Comparison of ENCODE assay signal across 11 cellular contexts in genomic region chr22:24400037-24400725, GRCh38. TPM values are rescaled to one million over a fixed set of nuclear protein-coding genes. Genes with fewer than 3 reads are reported as not detected.
DNase-seq lines count a peak whose midpoint lies in the region; ATAC-seq and TF ChIP-seq lines count a peak whose summit lies in the region.
"Had no signal": no experiment of that assay in that cellular context is flagged by ENCODE, and none has a peak within 500 bp of the region (broad histone marks: within the 10 kb centered on the region; RNA-seq: fewer than 3 reads in every experiment).

No MANE protein-coding gene starts in this region.

- intact Hi-C loops in Calu3 (cut with micrococcal nuclease; ENCODE audit: unreplicated experiment) (no loop called here), activated B cell treated with CpG ODN at 0.5 μM for 24 hours (cut with micrococcal nuclease) (loop anchor here (5.0 kb wide), 1 partner anchor 128 kb away; the partner anchor contains the start of gene SPECC1L)

- no peaks in the 10 kb centered on the region for H3K27me3 Mint-ChIP-seq in Calu3 (ENCODE audit: unreplicated experiment)
- no peaks in the 10 kb centered on the region for H3K27me3 Mint-ChIP-seq in activated B cell treated with CpG ODN at 0.5 μM for 24 hours
- H3K27me3 Mint-ChIP-seq in nephron progenitor cell (ENCODE audit: low read depth, poor library complexity), result no peaks in the 10 kb centered on the region

- DNase-seq in Calu3 (no peak), activated B cell treated with CpG ODN at 0.5 μM for 24 hours (no peak), nephron progenitor cell (no peak), AG20443 (ENCODE audit: low spot score) (no peak), AML-193 (lab: John Stamatoyannopoulos, UW) (no peak), GM19240 (ENCODE audit: insufficient read length, low spot score) (no peak), NCI-H2081 treated with DMSO at 0.1 percent for 48 hours (lab: John Stamatoyannopoulos, UW) (no peak)
- DNase-seq: activated CD4-positive, alpha-beta T cell treated with anti-CD3 and anti-CD28 coated beads for 48 hours; DMS 273 treated with DMSO at 0.1 percent for 48 hours; effector CD4-positive, alpha-beta T cell had no signal

- H3K4me1 Mint-ChIP-seq in Calu3 (ENCODE audit: low read depth, unreplicated experiment), result peaks cover 50% of the 10 kb centered on the region
- peaks cover 74% of the 10 kb centered on the region for H3K4me1 Mint-ChIP-seq in activated B cell treated with CpG ODN at 0.5 μM for 24 hours
- H3K4me1 Mint-ChIP-seq in nephron progenitor cell, result peaks cover 38% of the 10 kb centered on the region

- no TSS peak for BruUV-seq in Calu3 (replicated peaks; lab: Mats Ljungman, UMichigan)

- ATAC-seq in GM19463 (IDR thresholded peaks at IDR 0.05; ENCODE audit: unreplicated experiment) (peak; percentile 12), activated B cell treated with CpG ODN at 0.5 μM for 24 hours (ENCODE audit: low read depth) (no peak)

- CTCF ChIA-PET in Calu3 (lab: Charles Lee), result interaction anchor here (0.6 to 0.9 kb wide), 2 partner anchors 7 to 133 kb away, joined by 3 to 4 read pairs; no protein-coding TSS in a partner anchor
- CTCF ChIA-PET in activated B cell treated with CpG ODN at 0.5 μM for 24 hours (lab: Charles Lee), result no interaction called here

- POLR2A ChIA-PET in activated B cell treated with CpG ODN at 0.5 μM for 24 hours (lab: Charles Lee), result interaction anchor here (0.6 kb wide), 1 partner anchor 112 kb away, joined by 3 read pairs; no protein-coding TSS in a partner anchor

- no peak for TF ChIP-seq CTCF in Calu3 (IDR thresholded peaks at IDR 0.05; ENCODE audit: unreplicated experiment)
- TF ChIP-seq CTCF in activated B cell treated with CpG ODN at 0.5 μM for 24 hours (IDR thresholded peaks at IDR 0.05), result no peak
- TF ChIP-seq CTCF in nephron progenitor cell (IDR thresholded peaks at IDR 0.05), result no peak

- H3K4me3 Mint-ChIP-seq in Calu3 (ENCODE audit: low read depth, unreplicated experiment) (no peak overlapping the region), activated B cell treated with CpG ODN at 0.5 μM for 24 hours (peak overlapping the region; percentile 77), nephron progenitor cell (no peak overlapping the region)

- H3K27ac Mint-ChIP-seq in Calu3 (ENCODE audit: unreplicated experiment) (peak overlapping the region; percentile 14), activated B cell treated with CpG ODN at 0.5 μM for 24 hours (peak overlapping the region; percentile 86), nephron progenitor cell (peak overlapping the region; percentile 58)

- peaks cover 24% of the 10 kb centered on the region for H3K36me3 Mint-ChIP-seq in Calu3 (ENCODE audit: insufficient read depth, unreplicated experiment)
- H3K36me3 Mint-ChIP-seq in activated B cell treated with CpG ODN at 0.5 μM for 24 hours (ENCODE audit: low read depth), result peaks cover 48% of the 10 kb centered on the region
- H3K36me3 Mint-ChIP-seq in nephron progenitor cell (ENCODE audit: low read depth), result peaks cover 73% of the 10 kb centered on the region

- no peaks in the 10 kb centered on the region for H3K9me3 Mint-ChIP-seq in Calu3 (ENCODE audit: low read depth, unreplicated experiment)
- no peaks in the 10 kb centered on the region for H3K9me3 Mint-ChIP-seq in activated B cell treated with CpG ODN at 0.5 μM for 24 hours
- no peaks in the 10 kb centered on the region for H3K9me3 Mint-ChIP-seq in nephron progenitor cell

RNA-seq across cellular contexts. Expression of gene ADORA2A, which starts 27.2 kb away (rescaled TPM):
- total RNA-seq in Calu3 (2022), result 2.4 and 2.9 TPM in 2 replicates
- total RNA-seq in activated B cell treated with CpG ODN at 0.5 μM for 24 hours, result 35.7 and 35.8 TPM in 2 replicates

Comparison
In these comparisons a context has a peak if more than half of its experiments do, and no peak if none do; other contexts are left out.
1. H3K27ac Mint-ChIP-seq: peak in every context shown above with its lines; median percentile 86 in activated B cell treated with CpG ODN at 0.5 μM for 24 hours; 58 in nephron progenitor cell; 14 in Calu3.